Comparison of ENCODE assay signal across 2 cellular contexts in the genomic region with DNA sequence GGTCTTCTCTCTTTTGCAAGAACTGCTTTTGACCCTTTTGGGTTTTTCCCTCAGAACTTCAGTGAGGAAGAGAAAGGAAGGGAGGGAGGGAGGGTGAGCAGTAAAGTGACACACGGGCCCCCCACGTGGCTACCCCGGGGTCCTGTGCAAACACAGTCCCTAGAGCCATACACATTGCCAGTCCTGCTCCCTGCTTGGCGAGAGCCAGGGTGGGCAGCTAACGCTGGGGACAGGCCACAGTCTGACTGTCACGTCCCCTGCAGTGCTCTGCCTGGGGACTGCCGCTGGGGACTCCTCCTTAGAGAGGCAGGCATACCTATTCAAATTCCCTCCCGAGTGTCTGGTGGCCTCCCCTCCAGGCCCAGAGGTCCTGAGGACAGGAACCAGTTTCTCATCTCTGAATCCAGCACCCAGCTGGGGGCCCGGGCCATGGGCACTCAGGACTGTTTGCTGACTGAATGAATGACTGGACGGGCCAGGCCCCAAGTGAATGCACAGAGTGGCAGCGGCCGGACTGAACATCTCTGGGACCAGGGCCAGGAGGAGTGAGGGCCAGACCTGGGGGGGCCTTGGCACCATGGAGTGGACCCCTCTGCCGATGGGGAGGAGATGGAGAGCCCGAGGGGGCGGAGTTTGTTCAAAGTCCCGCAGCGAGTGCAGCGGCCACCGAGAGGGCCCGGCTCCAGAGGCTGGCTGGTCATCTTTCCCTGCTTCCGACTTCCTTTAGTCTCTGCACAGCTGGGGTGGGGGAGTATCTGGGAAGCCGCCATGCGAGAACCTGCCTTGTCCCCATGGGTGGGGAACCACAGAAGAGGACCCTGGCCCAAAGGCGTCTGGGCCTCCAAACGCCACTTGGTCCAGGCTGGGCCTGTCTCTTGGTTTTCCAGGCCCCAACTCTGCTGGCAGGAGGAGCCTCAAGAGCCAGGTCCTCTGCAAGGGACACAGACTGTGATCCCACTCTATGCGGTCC.
TF ChIP-seq lines count a peak whose summit lies in the region.

No MANE protein-coding gene starts in this region.

TF ChIP-seq in GM23338, 12 proteins besides CTCF, POLR2A, EP300 and RAD21 (continues in another document):
- no peak for TF ChIP-seq NANOG (IDR thresholded peaks at IDR 0.05; ENCODE audit: borderline replicate concordance)
- TF ChIP-seq, protein P1, sequence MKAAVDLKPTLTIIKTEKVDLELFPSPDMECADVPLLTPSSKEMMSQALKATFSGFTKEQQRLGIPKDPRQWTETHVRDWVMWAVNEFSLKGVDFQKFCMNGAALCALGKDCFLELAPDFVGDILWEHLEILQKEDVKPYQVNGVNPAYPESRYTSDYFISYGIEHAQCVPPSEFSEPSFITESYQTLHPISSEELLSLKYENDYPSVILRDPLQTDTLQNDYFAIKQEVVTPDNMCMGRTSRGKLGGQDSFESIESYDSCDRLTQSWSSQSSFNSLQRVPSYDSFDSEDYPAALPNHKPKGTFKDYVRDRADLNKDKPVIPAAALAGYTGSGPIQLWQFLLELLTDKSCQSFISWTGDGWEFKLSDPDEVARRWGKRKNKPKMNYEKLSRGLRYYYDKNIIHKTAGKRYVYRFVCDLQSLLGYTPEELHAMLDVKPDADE (IDR thresholded peaks at IDR 0.05), result no peak
- TF ChIP-seq POLR2AphosphoS5 (IDR thresholded peaks at IDR 0.05; ENCODE audit: low read depth), result no peak
- no peak for TF ChIP-seq EZH2 (IDR thresholded peaks at IDR 0.05; ENCODE audit: low read depth, unreplicated experiment)
- TF ChIP-seq, protein P2, sequence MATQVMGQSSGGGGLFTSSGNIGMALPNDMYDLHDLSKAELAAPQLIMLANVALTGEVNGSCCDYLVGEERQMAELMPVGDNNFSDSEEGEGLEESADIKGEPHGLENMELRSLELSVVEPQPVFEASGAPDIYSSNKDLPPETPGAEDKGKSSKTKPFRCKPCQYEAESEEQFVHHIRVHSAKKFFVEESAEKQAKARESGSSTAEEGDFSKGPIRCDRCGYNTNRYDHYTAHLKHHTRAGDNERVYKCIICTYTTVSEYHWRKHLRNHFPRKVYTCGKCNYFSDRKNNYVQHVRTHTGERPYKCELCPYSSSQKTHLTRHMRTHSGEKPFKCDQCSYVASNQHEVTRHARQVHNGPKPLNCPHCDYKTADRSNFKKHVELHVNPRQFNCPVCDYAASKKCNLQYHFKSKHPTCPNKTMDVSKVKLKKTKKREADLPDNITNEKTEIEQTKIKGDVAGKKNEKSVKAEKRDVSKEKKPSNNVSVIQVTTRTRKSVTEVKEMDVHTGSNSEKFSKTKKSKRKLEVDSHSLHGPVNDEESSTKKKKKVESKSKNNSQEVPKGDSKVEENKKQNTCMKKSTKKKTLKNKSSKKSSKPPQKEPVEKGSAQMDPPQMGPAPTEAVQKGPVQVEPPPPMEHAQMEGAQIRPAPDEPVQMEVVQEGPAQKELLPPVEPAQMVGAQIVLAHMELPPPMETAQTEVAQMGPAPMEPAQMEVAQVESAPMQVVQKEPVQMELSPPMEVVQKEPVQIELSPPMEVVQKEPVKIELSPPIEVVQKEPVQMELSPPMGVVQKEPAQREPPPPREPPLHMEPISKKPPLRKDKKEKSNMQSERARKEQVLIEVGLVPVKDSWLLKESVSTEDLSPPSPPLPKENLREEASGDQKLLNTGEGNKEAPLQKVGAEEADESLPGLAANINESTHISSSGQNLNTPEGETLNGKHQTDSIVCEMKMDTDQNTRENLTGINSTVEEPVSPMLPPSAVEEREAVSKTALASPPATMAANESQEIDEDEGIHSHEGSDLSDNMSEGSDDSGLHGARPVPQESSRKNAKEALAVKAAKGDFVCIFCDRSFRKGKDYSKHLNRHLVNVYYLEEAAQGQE (IDR thresholded peaks at IDR 0.05; ENCODE audit: unreplicated experiment), result no peak
- TF ChIP-seq, protein P3, sequence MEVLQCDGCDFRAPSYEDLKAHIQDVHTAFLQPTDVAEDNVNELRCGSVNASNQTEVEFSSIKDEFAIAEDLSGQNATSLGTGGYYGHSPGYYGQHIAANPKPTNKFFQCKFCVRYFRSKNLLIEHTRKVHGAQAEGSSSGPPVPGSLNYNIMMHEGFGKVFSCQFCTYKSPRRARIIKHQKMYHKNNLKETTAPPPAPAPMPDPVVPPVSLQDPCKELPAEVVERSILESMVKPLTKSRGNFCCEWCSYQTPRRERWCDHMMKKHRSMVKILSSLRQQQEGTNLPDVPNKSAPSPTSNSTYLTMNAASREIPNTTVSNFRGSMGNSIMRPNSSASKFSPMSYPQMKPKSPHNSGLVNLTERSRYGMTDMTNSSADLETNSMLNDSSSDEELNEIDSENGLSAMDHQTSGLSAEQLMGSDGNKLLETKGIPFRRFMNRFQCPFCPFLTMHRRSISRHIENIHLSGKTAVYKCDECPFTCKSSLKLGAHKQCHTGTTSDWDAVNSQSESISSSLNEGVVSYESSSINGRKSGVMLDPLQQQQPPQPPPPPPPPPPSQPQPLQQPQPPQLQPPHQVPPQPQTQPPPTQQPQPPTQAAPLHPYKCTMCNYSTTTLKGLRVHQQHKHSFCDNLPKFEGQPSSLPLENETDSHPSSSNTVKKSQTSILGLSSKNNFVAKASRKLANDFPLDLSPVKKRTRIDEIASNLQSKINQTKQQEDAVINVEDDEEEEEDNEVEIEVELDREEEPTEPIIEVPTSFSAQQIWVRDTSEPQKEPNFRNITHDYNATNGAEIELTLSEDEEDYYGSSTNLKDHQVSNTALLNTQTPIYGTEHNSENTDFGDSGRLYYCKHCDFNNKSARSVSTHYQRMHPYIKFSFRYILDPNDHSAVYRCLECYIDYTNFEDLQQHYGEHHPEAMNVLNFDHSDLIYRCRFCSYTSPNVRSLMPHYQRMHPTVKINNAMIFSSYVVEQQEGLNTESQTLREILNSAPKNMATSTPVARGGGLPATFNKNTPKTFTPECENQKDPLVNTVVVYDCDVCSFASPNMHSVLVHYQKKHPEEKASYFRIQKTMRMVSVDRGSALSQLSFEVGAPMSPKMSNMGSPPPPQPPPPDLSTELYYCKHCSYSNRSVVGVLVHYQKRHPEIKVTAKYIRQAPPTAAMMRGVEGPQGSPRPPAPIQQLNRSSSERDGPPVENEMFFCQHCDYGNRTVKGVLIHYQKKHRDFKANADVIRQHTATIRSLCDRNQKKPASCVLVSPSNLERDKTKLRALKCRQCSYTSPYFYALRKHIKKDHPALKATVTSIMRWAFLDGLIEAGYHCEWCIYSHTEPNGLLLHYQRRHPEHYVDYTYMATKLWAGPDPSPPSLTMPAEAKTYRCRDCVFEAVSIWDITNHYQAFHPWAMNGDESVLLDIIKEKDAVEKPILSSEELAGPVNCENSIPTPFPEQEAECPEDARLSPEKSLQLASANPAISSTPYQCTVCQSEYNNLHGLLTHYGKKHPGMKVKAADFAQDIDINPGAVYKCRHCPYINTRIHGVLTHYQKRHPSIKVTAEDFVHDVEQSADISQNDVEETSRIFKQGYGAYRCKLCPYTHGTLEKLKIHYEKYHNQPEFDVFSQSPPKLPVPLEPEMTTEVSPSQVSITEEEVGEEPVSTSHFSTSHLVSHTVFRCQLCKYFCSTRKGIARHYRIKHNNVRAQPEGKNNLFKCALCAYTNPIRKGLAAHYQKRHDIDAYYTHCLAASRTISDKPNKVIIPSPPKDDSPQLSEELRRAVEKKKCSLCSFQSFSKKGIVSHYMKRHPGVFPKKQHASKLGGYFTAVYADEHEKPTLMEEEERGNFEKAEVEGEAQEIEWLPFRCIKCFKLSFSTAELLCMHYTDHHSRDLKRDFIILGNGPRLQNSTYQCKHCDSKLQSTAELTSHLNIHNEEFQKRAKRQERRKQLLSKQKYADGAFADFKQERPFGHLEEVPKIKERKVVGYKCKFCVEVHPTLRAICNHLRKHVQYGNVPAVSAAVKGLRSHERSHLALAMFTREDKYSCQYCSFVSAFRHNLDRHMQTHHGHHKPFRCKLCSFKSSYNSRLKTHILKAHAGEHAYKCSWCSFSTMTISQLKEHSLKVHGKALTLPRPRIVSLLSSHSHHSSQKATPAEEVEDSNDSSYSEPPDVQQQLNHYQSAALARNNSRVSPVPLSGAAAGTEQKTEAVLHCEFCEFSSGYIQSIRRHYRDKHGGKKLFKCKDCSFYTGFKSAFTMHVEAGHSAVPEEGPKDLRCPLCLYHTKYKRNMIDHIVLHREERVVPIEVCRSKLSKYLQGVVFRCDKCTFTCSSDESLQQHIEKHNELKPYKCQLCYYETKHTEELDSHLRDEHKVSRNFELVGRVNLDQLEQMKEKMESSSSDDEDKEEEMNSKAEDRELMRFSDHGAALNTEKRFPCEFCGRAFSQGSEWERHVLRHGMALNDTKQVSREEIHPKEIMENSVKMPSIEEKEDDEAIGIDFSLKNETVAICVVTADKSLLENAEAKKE (CRISPR knock-in tag; IDR thresholded peaks at IDR 0.05), result no peak

TF ChIP-seq in H1, 55 proteins besides CTCF, POLR2A, EP300 and RAD21:
- no peak for TF ChIP-seq BACH1 (IDR thresholded peaks at IDR 0.05; ENCODE audit: low read length)
TF ChIP-seq in H1: peak in this region for 0.
